10 cellular contexts compared by ENCODE assay signal in the genomic region with DNA sequence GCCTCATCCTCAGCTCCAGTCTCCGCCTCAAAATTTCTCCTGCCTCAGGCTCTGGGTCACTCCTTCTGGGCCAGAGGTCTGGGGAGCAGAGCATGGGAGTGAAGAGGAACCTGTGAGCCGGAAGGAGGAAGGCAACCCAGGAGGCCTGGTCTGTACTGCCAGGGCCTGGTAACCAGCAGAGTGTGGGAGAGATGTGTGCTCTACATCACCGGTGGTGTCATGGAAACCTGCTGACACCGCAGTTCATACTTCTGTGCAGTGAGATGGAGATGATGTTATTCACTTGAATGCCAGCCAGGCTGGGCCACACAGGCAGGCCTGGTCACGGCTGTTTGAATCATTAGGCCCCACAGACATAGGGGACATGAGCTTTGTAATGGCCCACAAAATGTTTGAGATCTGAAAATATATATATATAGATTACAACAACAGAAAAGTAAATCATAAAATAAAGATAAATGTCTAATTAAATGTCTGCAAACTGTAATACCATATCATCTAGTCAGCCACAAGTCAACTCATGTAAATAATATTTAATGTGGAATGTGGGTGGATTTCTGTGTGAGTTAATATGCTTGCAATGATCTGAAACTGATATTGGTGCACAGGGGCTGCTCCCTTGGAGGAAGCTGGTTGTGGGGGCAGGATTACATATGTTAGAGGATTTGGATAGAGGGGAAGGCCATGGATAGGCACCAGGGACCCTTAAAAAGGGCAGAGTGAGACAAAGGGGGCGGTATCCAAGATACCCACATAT.
A peak's percentile ranks its signal among the peaks of the same experiment; 100 is the strongest.
DNase-seq lines count a peak whose midpoint lies in the region; ATAC-seq and TF ChIP-seq lines count a peak whose summit lies in the region.
"Had no signal": no experiment of that assay in that cellular context is flagged by ENCODE, and none has a peak within 500 bp of the region (broad histone marks: within the 10 kb centered on the region; RNA-seq: fewer than 3 reads in every experiment).

No MANE protein-coding gene starts in this region.

- H3K4me3 ChIP-seq in epithelial cell of proximal tubule (ENCODE audit: low read depth, low read length) (no peak overlapping the region), trophoblast cell (ENCODE audit: low read depth, low read length) (no peak overlapping the region)
- H3K4me3 ChIP-seq: esophagus squamous epithelium had no signal

- no peaks in the 10 kb centered on the region for H3K27me3 ChIP-seq in trophoblast cell (ENCODE audit: insufficient read depth, low read length)
- H3K27me3 ChIP-seq: esophagus squamous epithelium had no signal

- H2BK120ac ChIP-seq in trophoblast cell (ENCODE audit: insufficient read depth, low read length, poor library complexity), result peak overlapping the region; percentile 73

- peaks cover 2% of the 10 kb centered on the region for H3K79me2 ChIP-seq in trophoblast cell (ENCODE audit: control insufficient read depth, insufficient read depth, low read length, poor library complexity)

- H3K14ac ChIP-seq in trophoblast cell (ENCODE audit: low read length), result no peak overlapping the region

- peak overlapping the region; percentile 34 for H2BK5ac ChIP-seq in trophoblast cell (ENCODE audit: low read depth, low read length, poor library complexity)

- no peak overlapping the region for H2AK5ac ChIP-seq in trophoblast cell (ENCODE audit: low read length)

- H2AFZ ChIP-seq in trophoblast cell (ENCODE audit: insufficient read depth, low read length, poor library complexity), result no peak overlapping the region

- H3K36me3 ChIP-seq in trophoblast cell (ENCODE audit: control insufficient read depth in 1 of 2, insufficient read depth in 2 of 2, low read length in 2 of 2), result no peaks in the 10 kb centered on the region
- H3K36me3 ChIP-seq: esophagus squamous epithelium had no signal

- H3K4ac ChIP-seq in trophoblast cell (ENCODE audit: low read depth, low read length), result no peak overlapping the region

- H2BK12ac ChIP-seq in trophoblast cell (ENCODE audit: low read length), result peak overlapping the region; percentile 5

- no peak overlapping the region for H3K18ac ChIP-seq in trophoblast cell (ENCODE audit: low read length)

- H4K8ac ChIP-seq in trophoblast cell (ENCODE audit: low read depth, low read length), result peak overlapping the region; percentile 17

- no peak overlapping the region for H3K23ac ChIP-seq in trophoblast cell (ENCODE audit: low read length)

- peaks cover 14% of the 10 kb centered on the region for H3K79me1 ChIP-seq in trophoblast cell (ENCODE audit: low read length)

- no CpG with 5 or more reads among the region's 6 CpGs for WGBS in trophoblast cell (ENCODE audit: extremely low coverage, insufficient coverage, insufficient read length)

- no peak overlapping the region for H3K4me2 ChIP-seq in trophoblast cell (ENCODE audit: low read length)

- no peak overlapping the region for H3K9ac ChIP-seq in trophoblast cell (ENCODE audit: low read length)

- H3K4me1 ChIP-seq in trophoblast cell (ENCODE audit: control insufficient read depth in 1 of 2, insufficient read depth in 2 of 2, low read length in 2 of 2), result peaks cover 13 to 27% of the 10 kb centered on the region in 2 experiments
- H3K4me1 ChIP-seq: esophagus squamous epithelium had no signal

- peak overlapping the region; percentile 46 for H4K91ac ChIP-seq in trophoblast cell (ENCODE audit: low read depth, low read length)

- ATAC-seq in GM18858 (IDR thresholded peaks at IDR 0.05; ENCODE audit: unreplicated experiment) (no peak), HG02588 (IDR thresholded peaks at IDR 0.05; ENCODE audit: unreplicated experiment) (no peak)

- peak overlapping the region; percentile 84 for H3K27ac ChIP-seq in trophoblast cell (ENCODE audit: low read depth, low read length)

- no peak overlapping the region for H4K12ac ChIP-seq in trophoblast cell (ENCODE audit: low read depth, low read length)

- no peaks in the 10 kb centered on the region for H3K9me3 ChIP-seq in trophoblast cell (ENCODE audit: insufficient read depth, low read depth, low read length)

- DNase-seq in DMS79 (lab: John Stamatoyannopoulos, UW) (peak; percentile 77), NCI-H510A treated with DMSO at 0.1 percent for 48 hours (lab: John Stamatoyannopoulos, UW) (peak; percentile 35), epithelial cell of proximal tubule (ENCODE audit: low read depth) (peak; percentile 73), trophoblast cell (peak; percentile 70 to 73), NCI-H146 (lab: John Stamatoyannopoulos, UW) (no peak)
- DNase-seq in activated effector memory CD4-positive, alpha-beta T cell treated with Interleukin-2 at 50 U/mL for 16 hours, result no peak
- DNase-seq: activated CD8-positive, alpha-beta memory T cell treated with anti-CD3 and anti-CD28 coated beads, Interleukin-2, amount 50 U/mL, for 4 hours; esophagus squamous epithelium had no signal

- TF ChIP-seq CTCF in epithelial cell of proximal tubule (conservative IDR thresholded peaks at IDR 0.05; ENCODE audit: low read depth, low read length), result no peak

Comparison
In these comparisons a context has a peak if more than half of its experiments do, and no peak if none do; other contexts are left out.
1. DNase-seq: peak in DMS79 (single experiment), NCI-H510A treated with DMSO at 0.1 percent for 48 hours (single experiment), epithelial cell of proximal tubule (single experiment) and trophoblast cell (2 of 2); none in activated effector memory CD4-positive, alpha-beta T cell treated with Interleukin-2 at 50 U/mL for 16 hours (single experiment) and NCI-H146 (single experiment).